ENCODE assay signal across 12 cellular contexts in the genomic region with DNA sequence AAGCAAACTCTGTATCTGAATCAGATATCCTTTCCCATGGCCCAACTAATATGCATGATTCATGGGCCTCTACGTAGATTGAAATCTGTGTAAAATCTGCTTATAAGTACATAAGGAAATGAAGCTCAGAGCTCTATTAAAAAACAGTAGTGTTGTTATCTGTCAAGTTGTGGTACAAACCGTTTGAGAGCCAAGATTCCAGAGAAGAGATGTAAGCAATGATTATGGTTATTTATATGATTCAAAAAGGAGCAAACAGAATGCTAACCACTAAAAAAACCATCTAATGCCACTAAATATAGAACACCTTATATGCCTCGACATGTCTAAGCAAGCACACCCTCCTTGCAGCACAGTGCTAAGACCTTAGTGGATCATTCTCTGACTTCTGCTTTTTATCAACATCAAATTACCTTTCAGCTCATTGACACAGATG. TPM values are rescaled to one million over a fixed set of nuclear protein-coding genes. Genes with fewer than 3 reads are reported as not detected.
A peak's percentile ranks its signal among the peaks of the same experiment; 100 is the strongest.
DNase-seq lines count a peak whose midpoint lies in the region; ATAC-seq lines count a peak whose summit lies in the region.
"Had no signal": no experiment of that assay in that cellular context is flagged by ENCODE, and none has a peak within 500 bp of the region (broad histone marks: within the 10 kb centered on the region; RNA-seq: fewer than 3 reads in every experiment).

No MANE protein-coding gene starts in this region.

- no peaks in the 10 kb centered on the region for H3K27me3 ChIP-seq in CD4-positive, CD25-positive, alpha-beta regulatory T cell (ENCODE audit: control insufficient read depth, insufficient read depth, low read length)

- peaks cover 0 to 1% (median 0%) of the 10 kb centered on the region in 7 donors for H3K9me3 Mint-ChIP-seq in CD4-positive, CD25-positive, alpha-beta regulatory T cell
- H3K9me3 Mint-ChIP-seq in activated T-helper 17 cell treated with anti-CD3 and anti-CD28 coated beads, Interleukin-2, amount 50 U/mL, for 72 hours = no peaks in the 10 kb centered on the region
- H3K9me3 Mint-ChIP-seq: activated B cell treated with CpG ODN at 0.5 μM for 24 hours had no signal

- H3K36me3 ChIP-seq in CD4-positive, CD25-positive, alpha-beta regulatory T cell (ENCODE audit: control insufficient read depth, insufficient read depth, low read length) = peaks cover 64% of the 10 kb centered on the region

- no peak overlapping the region for H3K4me3 Mint-ChIP-seq in CD4-positive, CD25-positive, alpha-beta regulatory T cell
- H3K4me3 Mint-ChIP-seq in activated T-helper 17 cell treated with anti-CD3 and anti-CD28 coated beads, Interleukin-2, amount 50 U/mL, for 72 hours = peak overlapping the region; percentile 65
- H3K4me3 Mint-ChIP-seq: activated B cell treated with CpG ODN at 0.5 μM for 24 hours had no signal

- H3K36me3 Mint-ChIP-seq in CD4-positive, CD25-positive, alpha-beta regulatory T cell = peaks cover 40% of the 10 kb centered on the region
- peaks cover 57% of the 10 kb centered on the region for H3K36me3 Mint-ChIP-seq in activated T-helper 17 cell treated with anti-CD3 and anti-CD28 coated beads, Interleukin-2, amount 50 U/mL, for 72 hours (ENCODE audit: low read depth)

- peak in 1 of 3 donors; percentile 49 for DNase-seq in CD4-positive, CD25-positive, alpha-beta regulatory T cell
- DNase-seq in H4 (ENCODE audit: low spot score) = peak; percentile 11
- peak; percentile 45 for DNase-seq in glomerular endothelial cell (ENCODE audit: extremely low read depth, low read depth, low spot score)
- DNase-seq: activated B cell treated with CpG ODN at 0.5 μM for 24 hours, DND-41, hippocampal formation, Karpas-422 had no signal

- peak overlapping the region; percentile 35 to 79 (median 67) for H3K27ac Mint-ChIP-seq in CD4-positive, CD25-positive, alpha-beta regulatory T cell
- peak overlapping the region; percentile 95 for H3K27ac Mint-ChIP-seq in activated T-helper 17 cell treated with anti-CD3 and anti-CD28 coated beads, Interleukin-2, amount 50 U/mL, for 72 hours
- H3K27ac Mint-ChIP-seq: activated B cell treated with CpG ODN at 0.5 μM for 24 hours had no signal

- no peak overlapping the region for H3K27ac ChIP-seq in CD4-positive, CD25-positive, alpha-beta regulatory T cell (ENCODE audit: insufficient read depth, low read length, poor library complexity, severe bottlenecking)

- H3K4me1 ChIP-seq in CD4-positive, CD25-positive, alpha-beta regulatory T cell (ENCODE audit: control insufficient read depth, insufficient read depth, low read length, poor library complexity, severe bottlenecking) = peaks cover 14% of the 10 kb centered on the region

- H3K27me3 Mint-ChIP-seq in CD4-positive, CD25-positive, alpha-beta regulatory T cell = no peaks in the 10 kb centered on the region
- no peaks in the 10 kb centered on the region for H3K27me3 Mint-ChIP-seq in activated T-helper 17 cell treated with anti-CD3 and anti-CD28 coated beads, Interleukin-2, amount 50 U/mL, for 72 hours
- H3K27me3 Mint-ChIP-seq: activated B cell treated with CpG ODN at 0.5 μM for 24 hours had no signal

- peaks cover 23 to 34% (median 26%) of the 10 kb centered on the region in 4 donors for H3K4me1 Mint-ChIP-seq in CD4-positive, CD25-positive, alpha-beta regulatory T cell
- H3K4me1 Mint-ChIP-seq in activated T-helper 17 cell treated with anti-CD3 and anti-CD28 coated beads, Interleukin-2, amount 50 U/mL, for 72 hours = peaks cover 24% of the 10 kb centered on the region

- H3K9me3 ChIP-seq in CD4-positive, CD25-positive, alpha-beta regulatory T cell (ENCODE audit: control insufficient read depth in 2 of 2, low read length in 2 of 2) = no peaks in the 10 kb centered on the region

- peak in 1 of 2 donors; percentile 29 for ATAC-seq in CD4-positive, CD25-positive, alpha-beta regulatory T cell (ENCODE audit: low read depth in 2 of 2)
- ATAC-seq in activated T-helper 17 cell treated with anti-CD3 and anti-CD28 coated beads, Interleukin-2, amount 50 U/mL, for 72 hours (replicated peaks) = peak; percentile 82
- ATAC-seq in GM18858 (IDR thresholded peaks at IDR 0.05; ENCODE audit: unreplicated experiment) (no peak), GM18520 (IDR thresholded peaks at IDR 0.05; ENCODE audit: unreplicated experiment) (no peak), GM19023 (IDR thresholded peaks at IDR 0.05; ENCODE audit: unreplicated experiment) (no peak), GM21515 (IDR thresholded peaks at IDR 0.05; ENCODE audit: unreplicated experiment) (no peak)

- H3K4me3 ChIP-seq in CD4-positive, CD25-positive, alpha-beta regulatory T cell (ENCODE audit: low read depth, low read length) = no peak overlapping the region

RNA-seq across cellular contexts. Expression of gene RPP38, which starts 26.6 kb away (rescaled TPM):
- 9.3 TPM for total RNA-seq in CD4-positive, CD25-positive, alpha-beta regulatory T cell
- 10 to 100 TPM; 19.6 to 38.7 (median 28.9) TPM for polyA plus RNA-seq in CD4-positive, CD25-positive, alpha-beta regulatory T cell
- 10.0 and 13.1 TPM in 2 replicates for total RNA-seq in H4 (2014; rRNA removed; shearing (Covaris generic))
- total RNA-seq in activated T-helper 17 cell treated with anti-CD3 and anti-CD28 coated beads, Interleukin-2, amount 50 U/mL, for 72 hours = 10 to 100 TPM in 1 of 2 donors, 1 to 10 TPM in 1; 9.3 to 18.3 TPM
- total RNA-seq in glomerular endothelial cell = 5.7 and 14.9 TPM in 2 replicates

RNA-seq across cellular contexts. Expression of gene ACBD7, which starts 35.2 kb away (rescaled TPM):
- total RNA-seq in CD4-positive, CD25-positive, alpha-beta regulatory T cell = 0.39 TPM
- under 1 TPM in 2 of 4 donors, not detected in 2; 0.25 to 0.49 TPM for polyA plus RNA-seq in CD4-positive, CD25-positive, alpha-beta regulatory T cell
- total RNA-seq in H4 (2014; rRNA removed; shearing (Covaris generic)) = 1.6 and 1.7 TPM in 2 replicates
- total RNA-seq in activated T-helper 17 cell treated with anti-CD3 and anti-CD28 coated beads, Interleukin-2, amount 50 U/mL, for 72 hours = 1 to 10 TPM; 1.5 to 3.1 TPM
- total RNA-seq in glomerular endothelial cell = 1.4 TPM in 1 of 2 replicates, not detected in the other
- total RNA-seq: activated B cell treated with CpG ODN at 0.5 μM for 24 hours had no signal

RNA-seq across cellular contexts. Expression of gene NMT2, which starts 44.7 kb away (rescaled TPM):
- total RNA-seq in CD4-positive, CD25-positive, alpha-beta regulatory T cell = 47.8 TPM
- 10 to 100 TPM; 37.1 to 50.3 (median 43.4) TPM for polyA plus RNA-seq in CD4-positive, CD25-positive, alpha-beta regulatory T cell
- total RNA-seq in H4 (2014; rRNA removed; shearing (Covaris generic)) = 17.1 and 25.7 TPM in 2 replicates
- 10 to 100 TPM; 18.4 to 35.6 TPM for total RNA-seq in activated T-helper 17 cell treated with anti-CD3 and anti-CD28 coated beads, Interleukin-2, amount 50 U/mL, for 72 hours
- total RNA-seq in glomerular endothelial cell = 133 and 158 TPM in 2 replicates
